In the genomic region with DNA sequence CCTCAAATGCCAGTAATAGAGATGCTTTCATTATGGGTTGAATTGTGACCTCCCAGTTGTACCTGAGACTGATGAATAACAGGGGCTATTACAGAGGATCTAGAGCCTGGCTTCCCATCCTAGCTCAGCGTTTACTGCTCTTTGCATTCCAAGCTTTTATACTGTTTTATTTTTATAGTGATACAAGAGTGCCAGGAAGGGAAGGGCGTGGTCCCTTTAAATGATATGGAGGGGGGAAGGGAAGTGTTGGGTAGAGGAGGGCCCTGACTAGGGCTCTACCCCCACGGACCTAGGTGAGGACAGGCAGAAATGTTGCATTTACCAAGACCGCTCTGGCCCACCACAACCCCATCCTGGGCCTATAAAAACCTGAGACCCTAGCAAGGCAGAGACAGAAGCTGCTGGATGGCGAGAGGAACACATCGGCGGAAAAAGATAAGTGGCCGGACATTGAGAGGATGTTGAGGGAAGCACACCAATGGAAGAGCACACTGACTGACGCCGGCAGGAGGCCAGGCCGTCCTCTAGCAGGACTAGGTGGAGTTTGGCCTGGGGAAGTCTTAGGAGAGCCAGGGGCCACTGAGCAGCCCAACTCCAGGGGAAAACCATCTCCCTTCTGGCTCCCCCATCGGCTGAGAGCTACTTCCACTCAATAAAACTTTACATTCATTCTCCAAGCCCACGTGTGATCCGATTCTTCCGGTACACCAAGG, we compare ENCODE assay signal across 22 cellular contexts.
"Had no signal": no experiment of that assay in that cellular context is flagged by ENCODE, and none has a peak within 500 bp of the region (broad histone marks: within the 10 kb centered on the region; RNA-seq: fewer than 3 reads in every experiment).

No MANE protein-coding gene starts in this region.

- H3K27ac ChIP-seq: colonic mucosa, epithelial cell of prostate, esophagus squamous epithelium, gastrocnemius medialis, heart right ventricle, left lung, lower lobe of right lung had no signal

- ATAC-seq: effector memory CD8-positive, alpha-beta T cell; esophagus mucosa; gastrocnemius medialis; heart right ventricle; left cardiac atrium; left lung; left ventricle myocardium superior; lower lobe of right lung; mucosa of descending colon had no signal

- H3K4me3 ChIP-seq: colonic mucosa, esophagus squamous epithelium, gastrocnemius medialis, heart right ventricle, left lung, lower lobe of right lung, mucosa of descending colon had no signal

- H3K4me1 ChIP-seq: colonic mucosa, esophagus squamous epithelium, gastrocnemius medialis, heart right ventricle, left lung, lower lobe of right lung had no signal

- DNase-seq: colonic mucosa; cortex of kidney; effector CD8-positive, alpha-beta T cell; effector memory CD8-positive, alpha-beta T cell; endodermal cell; erythroblast; esophagus squamous epithelium; foreskin fibroblast; foreskin melanocyte; gastrocnemius medialis; glutamatergic neuron; head of caudate nucleus; heart right ventricle; hippocampal formation; left cardiac atrium; left lung; left ventricle myocardium superior; lower lobe of right lung; mesenchymal stem cell; mucosa of descending colon had no signal

- H3K36me3 ChIP-seq: colonic mucosa, esophagus squamous epithelium, gastrocnemius medialis, heart right ventricle, left lung, lower lobe of right lung had no signal

- H3K27me3 ChIP-seq: colonic mucosa, esophagus squamous epithelium, gastrocnemius medialis, heart right ventricle, left lung had no signal

- H3K9me3 ChIP-seq: colonic mucosa, esophagus squamous epithelium, gastrocnemius medialis, heart right ventricle, left lung, lower lobe of right lung, mucosa of descending colon had no signal
